ENCODE assay signal across 1 cellular context in the genomic region with DNA sequence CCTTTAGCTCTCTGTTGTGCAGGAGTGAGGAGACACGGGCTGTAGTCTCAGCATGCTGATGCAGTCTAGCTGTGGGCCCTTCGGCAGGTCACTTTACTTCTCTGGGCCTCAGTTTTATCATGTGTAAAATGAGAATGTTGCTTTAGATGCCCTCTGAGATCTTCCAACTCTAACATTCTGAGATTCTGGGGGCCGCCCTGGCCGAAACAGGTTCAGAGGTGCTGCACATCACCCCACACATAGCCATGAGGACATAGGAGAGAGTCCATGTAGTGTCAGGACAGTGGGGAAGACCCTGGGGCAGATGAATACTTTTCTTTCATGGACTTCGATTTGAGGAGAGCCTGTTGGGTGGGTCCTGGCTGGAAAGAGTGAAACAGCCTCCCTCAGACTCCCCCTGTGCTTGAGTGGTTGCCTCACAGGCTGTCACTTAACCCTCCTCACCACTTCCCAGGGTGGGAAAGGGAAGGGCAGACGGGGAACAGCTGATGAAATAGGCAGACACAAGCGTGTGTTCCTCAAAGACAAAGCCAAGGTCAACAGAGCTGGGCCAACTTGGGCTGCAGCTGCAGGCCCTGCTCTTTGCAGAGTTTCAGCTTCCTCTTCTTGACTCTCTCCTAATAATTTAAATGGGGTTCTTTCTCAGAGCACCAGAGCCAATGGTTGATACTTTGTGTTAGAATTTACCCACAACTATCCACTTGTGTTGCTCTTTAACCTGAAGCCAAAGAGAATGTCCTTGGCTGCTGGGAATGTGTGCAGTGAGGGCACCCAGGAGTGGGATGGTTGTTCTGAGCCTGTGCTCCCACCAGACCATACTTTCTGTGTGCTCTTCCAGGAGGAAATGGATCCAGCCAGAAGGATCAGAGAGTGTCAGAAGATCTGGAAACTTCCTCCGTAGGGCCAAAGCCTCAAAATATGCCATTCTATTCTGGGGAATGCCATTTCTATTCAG.
TF ChIP-seq lines count a peak whose summit lies in the region.

No MANE protein-coding gene starts in this region.

TF ChIP-seq in IMR-90, 13 proteins besides CTCF, POLR2A, EP300 and RAD21 (continued from another document):
- TF ChIP-seq ELK1 (IDR thresholded peaks at IDR 0.05; ENCODE audit: borderline replicate concordance, low read depth, low read length) = no peak
- no peak for TF ChIP-seq CEBPB (IDR thresholded peaks at IDR 0.05; ENCODE audit: low read depth, low read length)
- no peak for TF ChIP-seq MAZ (IDR thresholded peaks at IDR 0.05; ENCODE audit: borderline replicate concordance, low read depth, low read length)
- no peak for TF ChIP-seq SMC3 (IDR thresholded peaks at IDR 0.05; ENCODE audit: low read depth, low read length)
- no peak for TF ChIP-seq CHD1 (IDR thresholded peaks at IDR 0.05; ENCODE audit: low read depth, low read length)
TF ChIP-seq in IMR-90: peak in this region for 0.
